ENCODE assay signal across 3 cellular contexts in the genomic region with DNA sequence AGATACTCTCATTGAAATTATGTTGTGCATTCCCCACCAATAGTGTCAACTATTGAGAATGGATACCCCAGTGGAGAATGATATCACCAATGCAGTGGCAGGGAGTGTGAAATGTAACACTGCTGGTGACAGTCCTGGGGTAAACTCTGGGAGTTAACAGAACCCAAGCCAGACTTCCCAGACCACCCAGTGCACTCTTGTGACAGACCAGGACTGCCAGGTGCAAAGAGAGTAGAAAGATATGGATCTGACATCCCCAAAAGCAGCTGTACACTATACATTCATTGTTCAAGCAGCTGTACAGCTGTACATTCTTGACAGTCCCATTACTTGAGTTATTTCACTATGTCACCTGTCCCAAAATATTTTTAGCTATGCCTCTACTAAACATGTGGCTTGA.
"Had no signal": no experiment of that assay in that cellular context is flagged by ENCODE, and none has a peak within 500 bp of the region (broad histone marks: within the 10 kb centered on the region; RNA-seq: fewer than 3 reads in every experiment).

No MANE protein-coding gene starts in this region.

- H2AFZ ChIP-seq: GM23338 had no signal

- ATAC-seq: GM23338 had no signal

- H3K4me3 Mint-ChIP-seq: GM23338, H9 had no signal

- H3K9me3 Mint-ChIP-seq: GM23338, H9 had no signal

- H3K27ac Mint-ChIP-seq: GM23338, H9 had no signal

- DNase-seq: H9, HCEC 1CT had no signal

- H3K4me2 ChIP-seq: GM23338 had no signal

- H3K4me3 ChIP-seq: GM23338 had no signal
